ENCODE assay signal across 8 cellular contexts in the genomic region with DNA sequence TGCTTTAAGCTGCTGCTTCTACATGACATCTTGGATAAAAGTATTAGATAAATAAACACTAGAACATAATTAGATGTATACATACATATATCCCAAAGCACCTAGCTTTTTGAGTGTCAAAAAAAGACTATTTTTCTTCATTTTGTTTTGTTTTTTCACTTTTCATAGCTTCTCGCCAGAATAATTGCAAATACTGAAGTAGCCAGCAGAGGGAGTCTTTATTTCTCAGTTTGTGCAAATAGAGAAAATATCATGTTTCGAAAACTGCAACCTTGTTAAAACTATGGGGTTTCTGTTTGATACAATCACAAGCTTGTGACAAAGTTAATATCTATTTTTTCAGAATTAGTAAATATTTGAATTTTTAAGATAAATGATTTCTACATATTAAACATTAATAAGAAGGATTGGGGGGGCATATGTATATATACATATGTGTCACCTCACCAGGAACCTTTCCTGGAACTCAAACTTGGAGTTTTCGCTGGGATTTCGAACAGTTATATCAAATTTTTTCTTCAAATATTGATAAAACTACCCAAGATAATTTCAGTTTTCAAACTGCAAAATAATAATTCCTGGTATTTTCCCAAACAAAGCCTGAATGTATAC.
DNase-seq lines count a peak whose midpoint lies in the region; ATAC-seq, FAIRE-seq and TF ChIP-seq lines count a peak whose summit lies in the region.

No MANE protein-coding gene starts in this region.

- TF ChIP-seq CTCF in WERI-Rb-1 (IDR thresholded peaks at IDR 0.05; ENCODE audit: low read depth, low read length): 0 out of 2 replicates have a peak, but pooled peaks have one; percentile 24
- TF ChIP-seq CTCF in kidney (IDR thresholded peaks at IDR 0.05; ENCODE audit: borderline replicate concordance, extremely low read depth, insufficient read depth): peak; percentile 72

- peaks cover 3 to 6% of the 10 kb centered on the region in 2 donors for H3K4me1 ChIP-seq in kidney (ENCODE audit: control insufficient read depth in 1 of 2, insufficient read depth in 1 of 2, low read depth in 1 of 2, low read length in 2 of 2)

- H3K9ac ChIP-seq in kidney (ENCODE audit: low read length in 2 of 2): no peak overlapping the region

- H3K4me3 ChIP-seq in WERI-Rb-1 (ENCODE audit: low read depth, low read length): no peak overlapping the region
- peak overlapping the region in 1 of 2 donors; percentile 10 for H3K4me3 ChIP-seq in kidney (ENCODE audit: low read length in 2 of 2)

- no peaks in the 10 kb centered on the region for H3K27me3 Mint-ChIP-seq in activated naive CD8-positive, alpha-beta T cell treated with anti-CD3 and anti-CD28 coated beads for 36 hours

- H3K36me3 ChIP-seq in WERI-Rb-1 (no peaks in the 10 kb centered on the region), kidney (ENCODE audit: control insufficient read depth in 1 of 2, insufficient read depth in 2 of 2, low read length in 2 of 2) (no peaks in the 10 kb centered on the region)

- H3K36me3 Mint-ChIP-seq in activated naive CD8-positive, alpha-beta T cell treated with anti-CD3 and anti-CD28 coated beads for 36 hours: no peaks in the 10 kb centered on the region

- H3K27ac Mint-ChIP-seq in activated naive CD8-positive, alpha-beta T cell treated with anti-CD3 and anti-CD28 coated beads for 36 hours: no peak overlapping the region

- peak; percentile 76 for FAIRE-seq in kidney (lab: Jason Lieb, UNC)

- H3K9me3 ChIP-seq in WERI-Rb-1 (ENCODE audit: severe bottlenecking) (no peaks in the 10 kb centered on the region), kidney (ENCODE audit: control insufficient read depth in 1 of 2, low read length in 2 of 2) (no peaks in the 10 kb centered on the region)

- H3K27me3 ChIP-seq in WERI-Rb-1 (ENCODE audit: insufficient read depth, low read depth, severe bottlenecking): no peaks in the 10 kb centered on the region

- H3K9me3 Mint-ChIP-seq in activated naive CD8-positive, alpha-beta T cell treated with anti-CD3 and anti-CD28 coated beads for 36 hours: no peaks in the 10 kb centered on the region

- peak; percentile 5 for DNase-seq in NCI-H345 (lab: John Stamatoyannopoulos, UW)
- DNase-seq in NCI-H345 treated with DMSO at 0.1 percent for 48 hours (lab: John Stamatoyannopoulos, UW; ENCODE audit: unreplicated experiment): no peak
- peak; percentile 51 for DNase-seq in HT-29 (ENCODE audit: low spot score)
- no peak for DNase-seq in WERI-Rb-1
- no peak for DNase-seq in kidney
- DNase-seq in stimulated activated CD4-positive, alpha-beta T cell treated with anti-CD3 and anti-CD28 coated beads, Interleukin-2, amount 100 ng/mL, for 48 hours: no peak
- DNase-seq in activated naive CD8-positive, alpha-beta T cell treated with anti-CD3 and anti-CD28 coated beads for 36 hours: no peak

- no peaks in the 10 kb centered on the region for H3K4me1 Mint-ChIP-seq in activated naive CD8-positive, alpha-beta T cell treated with anti-CD3 and anti-CD28 coated beads for 36 hours

- no peak for ATAC-seq in HG02981 (IDR thresholded peaks at IDR 0.05; ENCODE audit: unreplicated experiment)

- no peak overlapping the region for H3K4me3 Mint-ChIP-seq in activated naive CD8-positive, alpha-beta T cell treated with anti-CD3 and anti-CD28 coated beads for 36 hours

- H3K27ac ChIP-seq in WERI-Rb-1 (no peak overlapping the region), kidney (ENCODE audit: low read depth in 2 of 2, low read length in 2 of 2) (no peak overlapping the region)

- intact Hi-C loops in kidney (cut with DNase I): no loop called here

Comparison
In these comparisons a context has a peak if more than half of its experiments do, and no peak if none do; other contexts are left out.
1. DNase-seq: peak in NCI-H345 (single experiment) and HT-29 (single experiment); none in NCI-H345 treated with DMSO at 0.1 percent for 48 hours (single experiment), WERI-Rb-1 (single experiment), kidney (single experiment), stimulated activated CD4-positive, alpha-beta T cell treated with anti-CD3 and anti-CD28 coated beads, Interleukin-2, amount 100 ng/mL, for 48 hours (0 of 2) and activated naive CD8-positive, alpha-beta T cell treated with anti-CD3 and anti-CD28 coated beads for 36 hours (single experiment).